ENCODE assay signal across 19 cellular contexts in the genomic region with DNA sequence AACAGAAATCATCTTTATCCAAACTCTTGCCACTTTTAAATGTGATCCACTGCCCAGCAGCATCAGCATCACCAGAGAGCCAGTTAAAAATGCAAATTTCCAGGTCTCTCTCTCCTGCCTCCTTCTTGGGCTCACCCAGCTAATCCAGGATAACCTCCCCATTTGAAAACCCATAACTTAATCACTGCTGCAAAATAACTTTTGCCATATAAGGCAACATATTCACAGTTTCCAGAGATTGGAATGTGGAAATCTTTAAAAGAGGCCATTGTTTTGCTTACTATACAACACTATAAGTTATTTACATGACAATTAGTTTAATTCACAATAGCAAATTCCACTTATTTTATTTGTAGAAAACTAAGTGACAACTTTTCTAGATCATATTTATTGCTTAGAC. TPM values are rescaled to one million over a fixed set of nuclear protein-coding genes. Genes with fewer than 3 reads are reported as not detected.
DNase-seq lines count a peak whose midpoint lies in the region; ATAC-seq, FAIRE-seq and TF ChIP-seq lines count a peak whose summit lies in the region.
"Had no signal": no experiment of that assay in that cellular context is flagged by ENCODE, and none has a peak within 500 bp of the region (broad histone marks: within the 10 kb centered on the region; RNA-seq: fewer than 3 reads in every experiment).

No MANE protein-coding gene starts in this region.

- no peak overlapping the region for H3K4me3 ChIP-seq in GM12878
- H3K4me3 ChIP-seq in MG63: no peak overlapping the region
- H3K4me3 ChIP-seq: adrenal gland, left ventricle myocardium inferior, spleen had no signal

- TF ChIP-seq POLR2A in GM12878 (IDR thresholded peaks at IDR 0.05; ENCODE audit: low read depth, low read length): no peak

- TF ChIP-seq EP300 in GM12878 (IDR thresholded peaks at IDR 0.05; ENCODE audit: borderline replicate concordance in 1 of 2, control insufficient read depth in 1 of 2, low read depth in 2 of 2, low read length in 2 of 2): no peak

- intact Hi-C loops in GM12878 (cut with micrococcal nuclease; ENCODE audit: unreplicated experiment): no loop called here

- RAD21 ChIA-PET in GM12878 (lab: Charles Lee; ENCODE audit: unreplicated experiment): interaction anchor here (1.7 kb wide), 1 partner anchor 19 kb away, joined by 9 read pairs; no protein-coding TSS in a partner anchor

- peak overlapping the region; percentile 5; the same call in 1 of the 2 replicates for H3K9ac ChIP-seq in GM12878 (ENCODE audit: control insufficient read depth, insufficient read depth, low read length)

- peak overlapping the region; percentile 83 for H2AFZ ChIP-seq in GM12878 (ENCODE audit: control insufficient read depth, low read depth, low read length)

- H3K79me2 ChIP-seq in GM12878 (ENCODE audit: control insufficient read depth, insufficient read depth, low read length): peaks cover 3% of the 10 kb centered on the region

- TF ChIP-seq RAD21 in GM12878 (IDR thresholded peaks at IDR 0.05; ENCODE audit: insufficient read depth, low read depth, low read length): no peak

- SMC1A ChIA-PET in GM12878 (lab: Charles Lee; ENCODE audit: uncharacterized antibody, unreplicated experiment): interaction anchor here (0.6 to 3.4 kb wide), 5 partner anchors 11 to 30 kb away, joined by 3 to 20 read pairs (median 5); a partner anchor contains a TSS

- peaks cover 29% of the 10 kb centered on the region for H3K4me1 ChIP-seq in GM12878 (ENCODE audit: control insufficient read depth, insufficient read depth, low read length)
- H3K4me1 ChIP-seq: adrenal gland had no signal

- no TSS peak for BruUV-seq in GM12878 (replicated peaks; lab: Mats Ljungman, UMichigan)

- H3K27me3 ChIP-seq in GM12878 (replicated peaks in 1 of 2; ENCODE audit: control insufficient read depth in 2 of 2, insufficient read depth in 2 of 2, low read length in 1 of 2) (no peaks in the 10 kb centered on the region), MG63 (no peaks in the 10 kb centered on the region)
- H3K27me3 ChIP-seq: adrenal gland had no signal

- no peak for ATAC-seq in GM12878
- ATAC-seq in HG03571 (IDR thresholded peaks at IDR 0.05; ENCODE audit: unreplicated experiment): no peak

- H3K9me3 ChIP-seq in GM12878 (replicated peaks; ENCODE audit: control insufficient read depth, insufficient read depth, low read length) (no peaks in the 10 kb centered on the region), MG63 (no peaks in the 10 kb centered on the region)
- H3K9me3 ChIP-seq: adrenal gland, left ventricle myocardium inferior, spleen had no signal

- no peak for TF ChIP-seq CTCF in GM12878 (IDR thresholded peaks at IDR 0.05 in 2 of 3, conservative IDR thresholded peaks at IDR 0.05 in 1 of 3; ENCODE audit: control insufficient read depth in 2 of 3, extremely low read depth in 1 of 3, insufficient read depth in 1 of 3, low read depth in 3 of 3, low read length in 3 of 3)

- in situ Hi-C loops in GM12878 (cut with MboI): no loop called here

- peak overlapping the region; percentile 82 for H3K4me2 ChIP-seq in GM12878 (ENCODE audit: control insufficient read depth, insufficient read depth)

- H3K36me3 ChIP-seq in GM12878 (ENCODE audit: control insufficient read depth in 2 of 2, insufficient read depth in 2 of 2, low read length in 1 of 2) (no peaks in the 10 kb centered on the region), MG63 (0 out of 2 replicates have a peak, but pooled peaks cover under 1% of the 10 kb centered on the region)
- H3K36me3 ChIP-seq: adrenal gland, left ventricle myocardium inferior, spleen had no signal

- peak overlapping the region; percentile 53 for H3K27ac ChIP-seq in GM12878 (ENCODE audit: control insufficient read depth, insufficient read depth)
- H3K27ac ChIP-seq: adrenal gland, epithelial cell of prostate, left ventricle myocardium inferior had no signal

- POLR2A ChIA-PET in GM12878 (lab: Charles Lee): interaction anchor here (0.6 to 3.0 kb wide), 2 partner anchors 18 to 23 kb away, joined by 5 to 10 read pairs; no protein-coding TSS in a partner anchor

- no peaks in the 10 kb centered on the region for H4K20me1 ChIP-seq in GM12878 (ENCODE audit: control insufficient read depth, insufficient read depth)

- CTCF ChIA-PET in GM12878 (lab: Yijun Ruan, JAX): interaction anchor here (0.6 to 2.0 kb wide), 6 partner anchors 14 to 427 kb away, joined by 3 to 6 read pairs (median 3); no protein-coding TSS in a partner anchor

- DNase-seq in EH (ENCODE audit: low read depth) (peak; percentile 33), HCEC 1CT (peak; percentile 29), GM12878 (ENCODE audit: low read depth, low spot score) (no peak), iris pigment epithelial cell (ENCODE audit: low read depth) (peak; percentile 5), hypothalamus (lab: John Stamatoyannopoulos, UW) (no peak), MG63 (no peak), mesenteric fat pad (ENCODE audit: low spot score) (no peak)
- DNase-seq: activated gamma-delta T cell; CD4-positive, alpha-beta memory T cell; GF-D8; Kasumi-1; left ventricle myocardium inferior; NCI-H1092; NCI-H2029 treated with DMSO at 0.1 percent for 48 hours; spleen; stimulated activated CD4-positive, alpha-beta T cell treated with anti-CD3 and anti-CD28 coated beads, Interleukin-4, amount 100 ng/mL, for 24 hours had no signal

- no peak for FAIRE-seq in GM12878 (lab: Jason Lieb, UNC)

TF ChIP-seq in GM12878, 131 proteins besides CTCF, POLR2A, EP300 and RAD21 (continues in another document):
- TF ChIP-seq ZNF207 (IDR thresholded peaks at IDR 0.05; ENCODE audit: borderline replicate concordance) (no peak), ETV6 (conservative IDR thresholded peaks at IDR 0.05 in 1 of 2, IDR thresholded peaks at IDR 0.05 in 1 of 2; ENCODE audit: borderline replicate concordance in 1 of 2, low read depth in 1 of 2) (no peak), ZNF274 (IDR thresholded peaks at IDR 0.05; ENCODE audit: insufficient read depth, insufficient read length) (no peak), STAT3 (IDR thresholded peaks at IDR 0.05; ENCODE audit: low read depth, low read length) (no peak)

RNA-seq across cellular contexts. Expression of a gene that starts 4.8 kb away (rescaled TPM):
- total RNA-seq in GM12878 (2013; cell fraction: nucleolus; rRNA removed): 64.0 and 71.2 TPM in 2 replicates
- total RNA-seq in GM12878 (2014; rRNA removed): 50.7 and 72.1 TPM in 2 replicates
- 88.1 and 89.7 TPM in 2 replicates for total RNA-seq in GM12878 (2014; rRNA removed; fragmentation: Illumina TruSeq; extraction: Trizol)
- total RNA-seq in GM12878 (2021): 49.0 and 50.5 TPM in 2 replicates
- polyA plus RNA-seq in GM12878 (2011; ENCODE audit: low read depth): 23.0 TPM
- polyA plus RNA-seq in GM12878 (2011; rRNA removed): 102 and 141 TPM in 2 replicates
- polyA plus RNA-seq in GM12878 (2011; cell fraction: cytosol; rRNA removed): 38.1 and 41.7 TPM in 2 replicates
- polyA plus RNA-seq in GM12878 (2011; cell fraction: nucleus; rRNA removed): 59.4 and 66.8 TPM in 2 replicates
- 45.4 and 47.2 TPM in 2 replicates for polyA plus RNA-seq in GM12878 (2012)
- polyA plus RNA-seq in GM12878 (2014; fragmentation: Illumina TruSeq; extraction: Trizol): 102 and 123 TPM in 2 replicates
- polyA plus RNA-seq in GM12878 (2014; fragmentation: Nextera tagmentation; extraction: Ambion mirVana): 100 to 1,000 TPM; 115 to 131 TPM
- polyA plus RNA-seq in GM12878 (2014; rRNA removed): 59.0 and 70.6 TPM in 2 replicates
- 10 to 100 TPM; 80.4 to 81.0 TPM for polyA plus RNA-seq in GM12878 (2016; fragmentation: Nextera tagmentation; extraction: Ambion mirVana)
- polyA minus RNA-seq in GM12878 (2011; rRNA and poly(A)+ RNA removed): 77.8 and 97.4 TPM in 2 replicates
- 37.4 and 40.4 TPM in 2 replicates for polyA minus RNA-seq in GM12878 (2011; cell fraction: cytosol; rRNA and poly(A)+ RNA removed)
- polyA minus RNA-seq in GM12878 (2011; cell fraction: nucleus; rRNA and poly(A)+ RNA removed): 38.8 and 53.1 TPM in 2 replicates
- 69.5 and 76.5 TPM in 2 replicates for total RNA-seq in MG63 (2014; rRNA removed; shearing (Covaris generic); ENCODE audit: low replicate concordance)
- total RNA-seq in mesenteric fat pad: 10.7 TPM

RNA-seq across cellular contexts. Expression of a gene that starts 27.4 kb away (rescaled TPM):
- 16.7 and 18.0 TPM in 2 replicates for total RNA-seq in GM12878 (2013; cell fraction: nucleolus; rRNA removed)
- total RNA-seq in GM12878 (2014; rRNA removed) (98.9 and 106 TPM in 2 replicates), GM12878 (2014; rRNA removed; fragmentation: Illumina TruSeq; extraction: Trizol) (92.4 and 94.3 TPM in 2 replicates), GM12878 (2021) (69.6 and 74.1 TPM in 2 replicates), mesenteric fat pad (0.39 TPM)
- polyA plus RNA-seq in GM12878 (2011; ENCODE audit: low read depth): 16.2 TPM
- polyA plus RNA-seq in GM12878 (2011; rRNA removed) (99.3 and 153 TPM in 2 replicates), GM12878 (2014; fragmentation: Illumina TruSeq; extraction: Trizol) (96.5 and 112 TPM in 2 replicates), GM12878 (2014; fragmentation: Nextera tagmentation; extraction: Ambion mirVana) (10 to 100 TPM; 21.8 to 34.7 TPM), GM12878 (2014; rRNA removed) (57.8 and 68.2 TPM in 2 replicates), GM12878 (2016; fragmentation: Nextera tagmentation; extraction: Ambion mirVana) (100 to 1,000 TPM; 137 to 153 TPM)
- polyA plus RNA-seq in GM12878 (2011; cell fraction: cytosol; rRNA removed): 54.2 and 62.4 TPM in 2 replicates
- polyA plus RNA-seq in GM12878 (2011; cell fraction: nucleus; rRNA removed): 36.4 and 41.5 TPM in 2 replicates
- polyA plus RNA-seq in GM12878 (2012): 27.0 and 39.9 TPM in 2 replicates
- 55.0 and 74.2 TPM in 2 replicates for polyA minus RNA-seq in GM12878 (2011; rRNA and poly(A)+ RNA removed)
- 40.3 and 40.8 TPM in 2 replicates for polyA minus RNA-seq in GM12878 (2011; cell fraction: cytosol; rRNA and poly(A)+ RNA removed)
- 14.7 and 25.6 TPM in 2 replicates for polyA minus RNA-seq in GM12878 (2011; cell fraction: nucleus; rRNA and poly(A)+ RNA removed)
- 140 and 157 TPM in 2 replicates for total RNA-seq in MG63 (2014; rRNA removed; shearing (Covaris generic); ENCODE audit: low replicate concordance)

RNA-seq across cellular contexts. Expression of a gene that starts 31.3 kb away (rescaled TPM):
- total RNA-seq in GM12878 (2013; cell fraction: nucleolus; rRNA removed): not detected in 2 replicates
- not detected in 2 replicates for total RNA-seq in GM12878 (2014; rRNA removed)
- total RNA-seq in GM12878 (2014; rRNA removed; fragmentation: Illumina TruSeq; extraction: Trizol): not detected in 2 replicates
- not detected in 2 replicates for total RNA-seq in GM12878 (2021)
- polyA plus RNA-seq in GM12878 (2011; ENCODE audit: low read depth): not detected
- 0.04 and 0.12 TPM in 2 replicates for polyA plus RNA-seq in GM12878 (2011; rRNA removed)
- polyA plus RNA-seq in GM12878 (2011; cell fraction: cytosol; rRNA removed): 0.12 and 0.13 TPM in 2 replicates
- 0.16 and 0.27 TPM in 2 replicates for polyA plus RNA-seq in GM12878 (2011; cell fraction: nucleus; rRNA removed)
- polyA plus RNA-seq in GM12878 (2012): not detected in 2 replicates
- not detected in 2 replicates for polyA plus RNA-seq in GM12878 (2014; fragmentation: Illumina TruSeq; extraction: Trizol)
- polyA plus RNA-seq in GM12878 (2014; fragmentation: Nextera tagmentation; extraction: Ambion mirVana): not detected
- not detected in 2 replicates for polyA plus RNA-seq in GM12878 (2014; rRNA removed)
- polyA plus RNA-seq in GM12878 (2016; fragmentation: Nextera tagmentation; extraction: Ambion mirVana): not detected
- 0.07 TPM in 1 of 2 replicates, not detected in the other for polyA minus RNA-seq in GM12878 (2011; rRNA and poly(A)+ RNA removed)
- polyA minus RNA-seq in GM12878 (2011; cell fraction: cytosol; rRNA and poly(A)+ RNA removed): not detected in 2 replicates
- not detected in 2 replicates for polyA minus RNA-seq in GM12878 (2011; cell fraction: nucleus; rRNA and poly(A)+ RNA removed)
- 2.2 and 3.4 TPM in 2 replicates for total RNA-seq in MG63 (2014; rRNA removed; shearing (Covaris generic); ENCODE audit: low replicate concordance)
- not detected for total RNA-seq in mesenteric fat pad
- total RNA-seq: CD4-positive, alpha-beta memory T cell; left ventricle myocardium inferior had no signal
- polyA plus RNA-seq: CD4-positive, alpha-beta memory T cell had no signal

Comparison
In these comparisons a context has a peak if more than half of its experiments do, and no peak if none do; other contexts are left out.
1. DNase-seq: peak in EH (single experiment), HCEC 1CT (single experiment) and iris pigment epithelial cell (single experiment); none in GM12878 (single experiment), hypothalamus (0 of 51), MG63 (single experiment) and mesenteric fat pad (single experiment).
2. RNA of a gene that starts 27.4 kb away (total RNA-seq): 140 to 157 TPM in MG63 and 16.7 to 106 TPM in GM12878; 0.39 TPM in mesenteric fat pad (single experiment); every median in the first group is over 10 times any median in the second.